8 cellular contexts compared by ENCODE assay signal in genomic region chr17:73952498-73953205, GRCh38.
DNase-seq lines count a peak whose midpoint lies in the region; ATAC-seq and TF ChIP-seq lines count a peak whose summit lies in the region.

No MANE protein-coding gene starts in this region.

- no peak overlapping the region for H3K4me3 ChIP-seq in fibroblast of villous mesenchyme (ENCODE audit: low read depth, low read length)

- TF ChIP-seq CTCF in fibroblast of villous mesenchyme (IDR thresholded peaks at IDR 0.05; ENCODE audit: insufficient read depth, low read depth, low read length): peak; percentile 35
- TF ChIP-seq CTCF in omental fat pad (IDR thresholded peaks at IDR 0.05): no peak

- ATAC-seq in omental fat pad (ENCODE audit: low FRiP score) (peak; percentile 64), GM21529 (IDR thresholded peaks at IDR 0.05; ENCODE audit: unreplicated experiment) (no peak), GM19324 (IDR thresholded peaks at IDR 0.05; ENCODE audit: low FRiP score, unreplicated experiment) (no peak), HG02852 (IDR thresholded peaks at IDR 0.05; ENCODE audit: unreplicated experiment) (no peak)

- DNase-seq in activated gamma-delta T cell treated with Interleukin-2 at 50 U/mL for 16 hours (peak; percentile 41), activated gamma-delta T cell (lab: John Stamatoyannopoulos, UW) (no peak), fibroblast of villous mesenchyme (ENCODE audit: low read depth) (peak; percentile 3), omental fat pad (ENCODE audit: low spot score) (no peak)
- DNase-seq in activated CD4-positive, alpha-beta T cell treated with anti-CD3 and anti-CD28 coated beads for 48 hours: peak; percentile 46

Comparison
In these comparisons a context has a peak if more than half of its experiments do, and no peak if none do; other contexts are left out.
1. DNase-seq: peak in activated gamma-delta T cell treated with Interleukin-2 at 50 U/mL for 16 hours (single experiment), activated CD4-positive, alpha-beta T cell treated with anti-CD3 and anti-CD28 coated beads for 48 hours (single experiment) and fibroblast of villous mesenchyme (single experiment); none in activated gamma-delta T cell (single experiment) and omental fat pad (single experiment).